In genomic region chr16:87391950-87392822, GRCh38 we compare ENCODE assay signal across 1 cellular context.
TF ChIP-seq lines count a peak whose summit lies in the region.

MAP1LC3B (plus strand) TSS chr16:87392336; CDS start chr16:87392428, 92 bp downstream.

TF ChIP-seq in HEK293, 187 proteins besides CTCF, POLR2A, EP300 and RAD21 (continued from another document and continues in another):
- peak; percentile 61; the same call in 1 of the 2 replicates for TF ChIP-seq ZNF449 (tag by site-specific recombination; IDR thresholded peaks at IDR 0.05)
- peak; percentile 88 for TF ChIP-seq PBX3 (CRISPR knock-in tag; IDR thresholded peaks at IDR 0.05)
- TF ChIP-seq ZNF501 (tag by site-specific recombination; IDR thresholded peaks at IDR 0.05), result no peak
- TF ChIP-seq ZNF600 (tag by site-specific recombination; IDR thresholded peaks at IDR 0.05), result peak; percentile 51; the same call in 1 of the 2 replicates
- peak; percentile 78; the same call in 1 of the 2 replicates for TF ChIP-seq ZNF660 (tag by site-specific recombination; IDR thresholded peaks at IDR 0.05)
- peak; percentile 86 for TF ChIP-seq ZIC2 (tag by site-specific recombination; IDR thresholded peaks at IDR 0.05)
- TF ChIP-seq ZNF398 (tag by site-specific recombination; IDR thresholded peaks at IDR 0.05), result no peak
- no peak for TF ChIP-seq FEZF1 (tag by site-specific recombination; IDR thresholded peaks at IDR 0.05)
- TF ChIP-seq ZNF18 (tag by site-specific recombination; IDR thresholded peaks at IDR 0.05), result no peak
- peak; percentile 97 for TF ChIP-seq YY2 (tag by site-specific recombination; IDR thresholded peaks at IDR 0.05)
- TF ChIP-seq KLF8 (tag by site-specific recombination; IDR thresholded peaks at IDR 0.05), result peak; percentile 45; the same call in 1 of the 2 replicates
- peak; percentile 48; the same call in 1 of the 2 replicates for TF ChIP-seq ZNF10 (tag by site-specific recombination; IDR thresholded peaks at IDR 0.05)
- peak; percentile 87 for TF ChIP-seq KLF1 (tag by site-specific recombination; IDR thresholded peaks at IDR 0.05)
- peak; percentile 69; the same call in 1 of the 2 replicates for TF ChIP-seq ZNF561 (tag by site-specific recombination; IDR thresholded peaks at IDR 0.05; ENCODE audit: borderline replicate concordance)
- TF ChIP-seq EGR2 (tag by site-specific recombination; IDR thresholded peaks at IDR 0.05; ENCODE audit: low read depth), result peak; percentile 28; the same call in 1 of the 2 replicates
- peak; percentile 24; the same call in 1 of the 2 replicates for TF ChIP-seq GLIS1 (tag by site-specific recombination; IDR thresholded peaks at IDR 0.05)
- peak; percentile 98 for TF ChIP-seq ZNF423 (tag by site-specific recombination; IDR thresholded peaks at IDR 0.05)
- TF ChIP-seq, protein P1, sequence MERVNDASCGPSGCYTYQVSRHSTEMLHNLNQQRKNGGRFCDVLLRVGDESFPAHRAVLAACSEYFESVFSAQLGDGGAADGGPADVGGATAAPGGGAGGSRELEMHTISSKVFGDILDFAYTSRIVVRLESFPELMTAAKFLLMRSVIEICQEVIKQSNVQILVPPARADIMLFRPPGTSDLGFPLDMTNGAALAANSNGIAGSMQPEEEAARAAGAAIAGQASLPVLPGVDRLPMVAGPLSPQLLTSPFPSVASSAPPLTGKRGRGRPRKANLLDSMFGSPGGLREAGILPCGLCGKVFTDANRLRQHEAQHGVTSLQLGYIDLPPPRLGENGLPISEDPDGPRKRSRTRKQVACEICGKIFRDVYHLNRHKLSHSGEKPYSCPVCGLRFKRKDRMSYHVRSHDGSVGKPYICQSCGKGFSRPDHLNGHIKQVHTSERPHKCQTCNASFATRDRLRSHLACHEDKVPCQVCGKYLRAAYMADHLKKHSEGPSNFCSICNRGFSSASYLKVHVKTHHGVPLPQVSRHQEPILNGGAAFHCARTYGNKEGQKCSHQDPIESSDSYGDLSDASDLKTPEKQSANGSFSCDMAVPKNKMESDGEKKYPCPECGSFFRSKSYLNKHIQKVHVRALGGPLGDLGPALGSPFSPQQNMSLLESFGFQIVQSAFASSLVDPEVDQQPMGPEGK (tag by site-specific recombination; IDR thresholded peaks at IDR 0.05), result peak; percentile 89
- TF ChIP-seq ZSCAN30 (tag by site-specific recombination; IDR thresholded peaks at IDR 0.05), result peak; percentile 37
- peak; percentile 98 for TF ChIP-seq KLF10 (tag by site-specific recombination; IDR thresholded peaks at IDR 0.05)
- no peak for TF ChIP-seq ZNF37A (tag by site-specific recombination; IDR thresholded peaks at IDR 0.05)
- TF ChIP-seq HOXD13 (CRISPR knock-in tag; IDR thresholded peaks at IDR 0.05; ENCODE audit: borderline replicate concordance), result no peak
- TF ChIP-seq, protein P2, sequence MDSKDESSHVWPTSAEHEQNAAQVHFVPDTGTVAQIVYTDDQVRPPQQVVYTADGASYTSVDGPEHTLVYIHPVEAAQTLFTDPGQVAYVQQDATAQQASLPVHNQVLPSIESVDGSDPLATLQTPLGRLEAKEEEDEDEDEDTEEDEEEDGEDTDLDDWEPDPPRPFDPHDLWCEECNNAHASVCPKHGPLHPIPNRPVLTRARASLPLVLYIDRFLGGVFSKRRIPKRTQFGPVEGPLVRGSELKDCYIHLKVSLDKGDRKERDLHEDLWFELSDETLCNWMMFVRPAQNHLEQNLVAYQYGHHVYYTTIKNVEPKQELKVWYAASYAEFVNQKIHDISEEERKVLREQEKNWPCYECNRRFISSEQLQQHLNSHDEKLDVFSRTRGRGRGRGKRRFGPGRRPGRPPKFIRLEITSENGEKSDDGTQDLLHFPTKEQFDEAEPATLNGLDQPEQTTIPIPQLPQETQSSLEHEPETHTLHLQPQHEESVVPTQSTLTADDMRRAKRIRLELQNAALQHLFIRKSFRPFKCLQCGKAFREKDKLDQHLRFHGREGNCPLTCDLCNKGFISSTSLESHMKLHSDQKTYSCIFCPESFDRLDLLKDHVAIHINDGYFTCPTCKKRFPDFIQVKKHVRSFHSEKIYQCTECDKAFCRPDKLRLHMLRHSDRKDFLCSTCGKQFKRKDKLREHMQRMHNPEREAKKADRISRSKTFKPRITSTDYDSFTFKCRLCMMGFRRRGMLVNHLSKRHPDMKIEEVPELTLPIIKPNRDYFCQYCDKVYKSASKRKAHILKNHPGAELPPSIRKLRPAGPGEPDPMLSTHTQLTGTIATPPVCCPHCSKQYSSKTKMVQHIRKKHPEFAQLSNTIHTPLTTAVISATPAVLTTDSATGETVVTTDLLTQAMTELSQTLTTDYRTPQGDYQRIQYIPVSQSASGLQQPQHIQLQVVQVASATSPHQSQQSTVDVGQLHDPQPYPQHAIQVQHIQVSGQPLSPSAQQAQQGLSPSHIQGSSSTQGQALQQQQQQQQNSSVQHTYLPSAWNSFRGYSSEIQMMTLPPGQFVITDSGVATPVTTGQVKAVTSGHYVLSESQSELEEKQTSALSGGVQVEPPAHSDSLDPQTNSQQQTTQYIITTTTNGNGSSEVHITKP (tag by site-specific recombination; IDR thresholded peaks at IDR 0.05), result peak; percentile 94
- peak; percentile 75 for TF ChIP-seq ZBTB26 (tag by site-specific recombination; optimal IDR thresholded peaks at IDR 0.05)
- TF ChIP-seq SCRT2 (tag by site-specific recombination; IDR thresholded peaks at IDR 0.05), result peak; percentile 29; the same call in 1 of the 2 replicates
- no peak for TF ChIP-seq ZNF433 (tag by site-specific recombination; IDR thresholded peaks at IDR 0.05; ENCODE audit: low read depth)
- TF ChIP-seq SP7 (tag by site-specific recombination; IDR thresholded peaks at IDR 0.05), result peak; percentile 51; the same call in 1 of the 2 replicates
- peak; percentile 53 for TF ChIP-seq ZBTB20 (tag by site-specific recombination; IDR thresholded peaks at IDR 0.05)
- TF ChIP-seq, protein P3, sequence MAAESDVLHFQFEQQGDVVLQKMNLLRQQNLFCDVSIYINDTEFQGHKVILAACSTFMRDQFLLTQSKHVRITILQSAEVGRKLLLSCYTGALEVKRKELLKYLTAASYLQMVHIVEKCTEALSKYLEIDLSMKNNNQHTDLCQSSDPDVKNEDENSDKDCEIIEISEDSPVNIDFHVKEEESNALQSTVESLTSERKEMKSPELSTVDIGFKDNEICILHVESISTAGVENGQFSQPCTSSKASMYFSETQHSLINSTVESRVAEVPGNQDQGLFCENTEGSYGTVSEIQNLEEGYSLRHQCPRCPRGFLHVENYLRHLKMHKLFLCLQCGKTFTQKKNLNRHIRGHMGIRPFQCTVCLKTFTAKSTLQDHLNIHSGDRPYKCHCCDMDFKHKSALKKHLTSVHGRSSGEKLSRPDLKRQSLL (tag by site-specific recombination; IDR thresholded peaks at IDR 0.05), result peak; percentile 57; the same call in 1 of the 2 replicates
- peak; percentile 81 for TF ChIP-seq KLF9 (tag by site-specific recombination; IDR thresholded peaks at IDR 0.05; ENCODE audit: low read depth)
- TF ChIP-seq, protein P4, sequence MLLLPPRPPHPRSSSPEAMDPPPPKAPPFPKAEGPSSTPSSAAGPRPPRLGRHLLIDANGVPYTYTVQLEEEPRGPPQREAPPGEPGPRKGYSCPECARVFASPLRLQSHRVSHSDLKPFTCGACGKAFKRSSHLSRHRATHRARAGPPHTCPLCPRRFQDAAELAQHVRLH (tag by site-specific recombination; IDR thresholded peaks at IDR 0.05), result no peak
- TF ChIP-seq ZNF792 (tag by site-specific recombination; IDR thresholded peaks at IDR 0.05), result no peak
- peak; percentile 90 for TF ChIP-seq SP3 (tag by site-specific recombination; IDR thresholded peaks at IDR 0.05)
- TF ChIP-seq ZNF558 (tag by site-specific recombination; IDR thresholded peaks at IDR 0.05), result no peak
- no peak for TF ChIP-seq OSR2 (tag by site-specific recombination; IDR thresholded peaks at IDR 0.05)
- TF ChIP-seq ZNF76 (tag by site-specific recombination; IDR thresholded peaks at IDR 0.05; ENCODE audit: borderline replicate concordance, low read depth), result peak; percentile 78; the same call in 1 of the 2 replicates
- TF ChIP-seq ZNF513 (tag by site-specific recombination; IDR thresholded peaks at IDR 0.05), result no peak
- peak; percentile 59; the same call in 1 of the 2 replicates for TF ChIP-seq ZNF335 (tag by site-specific recombination; conservative IDR thresholded peaks at IDR 0.05)
- peak; percentile 80 for TF ChIP-seq ZFHX2 (tag by site-specific recombination; conservative IDR thresholded peaks at IDR 0.05)
- 0 out of 2 replicates have a peak, but pooled peaks have one; percentile 66 for TF ChIP-seq HOXC10 (CRISPR knock-in tag; IDR thresholded peaks at IDR 0.05)
- peak; percentile 86 for TF ChIP-seq ZBTB8A (tag by site-specific recombination; IDR thresholded peaks at IDR 0.05)
- TF ChIP-seq YY1 (tag by site-specific recombination; IDR thresholded peaks at IDR 0.05), result peak; percentile 98
- TF ChIP-seq IKZF3 (tag by site-specific recombination; IDR thresholded peaks at IDR 0.05), result peak; percentile 37
- TF ChIP-seq ZNF174 (tag by site-specific recombination; IDR thresholded peaks at IDR 0.05), result 0 out of 2 replicates have a peak, but pooled peaks have one; percentile 34
- TF ChIP-seq ZBTB1 (tag by site-specific recombination; IDR thresholded peaks at IDR 0.05), result no peak
- TF ChIP-seq, protein P5, sequence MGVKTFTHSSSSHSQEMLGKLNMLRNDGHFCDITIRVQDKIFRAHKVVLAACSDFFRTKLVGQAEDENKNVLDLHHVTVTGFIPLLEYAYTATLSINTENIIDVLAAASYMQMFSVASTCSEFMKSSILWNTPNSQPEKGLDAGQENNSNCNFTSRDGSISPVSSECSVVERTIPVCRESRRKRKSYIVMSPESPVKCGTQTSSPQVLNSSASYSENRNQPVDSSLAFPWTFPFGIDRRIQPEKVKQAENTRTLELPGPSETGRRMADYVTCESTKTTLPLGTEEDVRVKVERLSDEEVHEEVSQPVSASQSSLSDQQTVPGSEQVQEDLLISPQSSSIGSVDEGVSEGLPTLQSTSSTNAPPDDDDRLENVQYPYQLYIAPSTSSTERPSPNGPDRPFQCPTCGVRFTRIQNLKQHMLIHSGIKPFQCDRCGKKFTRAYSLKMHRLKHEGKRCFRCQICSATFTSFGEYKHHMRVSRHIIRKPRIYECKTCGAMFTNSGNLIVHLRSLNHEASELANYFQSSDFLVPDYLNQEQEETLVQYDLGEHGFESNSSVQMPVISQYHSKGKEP (tag by site-specific recombination; IDR thresholded peaks at IDR 0.05), result peak; percentile 37; the same call in 1 of the 2 replicates
- peak; percentile 63 for TF ChIP-seq SP2 (tag by site-specific recombination; IDR thresholded peaks at IDR 0.05)
